Comparison of ENCODE assay signal across 14 cellular contexts in the genomic region with DNA sequence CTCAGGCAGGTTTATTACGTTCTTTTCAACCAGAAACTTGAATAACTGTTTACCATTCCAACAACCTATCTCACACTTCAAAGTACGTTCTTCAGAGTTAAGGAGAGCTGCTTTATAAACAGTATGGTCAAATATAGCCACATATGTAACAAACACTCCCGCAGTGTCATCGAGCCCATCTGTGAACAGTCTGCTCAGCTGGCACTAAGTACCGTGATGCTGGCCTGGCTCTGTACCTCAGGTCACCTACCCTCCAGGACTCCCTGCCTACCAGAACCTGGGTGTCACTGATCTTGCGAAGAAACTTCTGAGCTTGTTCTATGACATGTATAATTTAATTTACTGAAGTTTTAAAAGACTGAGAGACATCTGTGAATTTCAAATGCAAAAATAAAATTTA.
DNase-seq lines count a peak whose midpoint lies in the region; ATAC-seq, FAIRE-seq and TF ChIP-seq lines count a peak whose summit lies in the region.
"Had no signal": no experiment of that assay in that cellular context is flagged by ENCODE, and none has a peak within 500 bp of the region (broad histone marks: within the 10 kb centered on the region; RNA-seq: fewer than 3 reads in every experiment).

No MANE protein-coding gene starts in this region.

- peak; percentile 68 for ATAC-seq in Right ventricle myocardium superior (ENCODE audit: poor library complexity)

- CTCF ChIA-PET in MCF 10A (lab: Yijun Ruan, JAX) = interaction anchor here (1.7 to 7.0 kb wide), 2 partner anchors 172 to 194 kb away, joined by 7 to 155 read pairs; no protein-coding TSS in a partner anchor

- POLR2A ChIA-PET in MCF 10A (lab: Yijun Ruan, JAX) = interaction anchor here (0.7 to 1.0 kb wide), 4 partner anchors 9 to 44 kb away, joined by 3 to 4 read pairs (median 3); no protein-coding TSS in a partner anchor

- H3K27me3 ChIP-seq in left ventricle myocardium inferior (ENCODE audit: low read depth) (no peaks in the 10 kb centered on the region), H7 (ENCODE audit: control insufficient read depth, insufficient read depth, low read length) (no peaks in the 10 kb centered on the region)
- H3K27me3 ChIP-seq: BLaER1 treated with 17β-estradiol and CSF1 and Interleukin-3, amounts not matched to agents 10 nM and 100 nM had no signal

- peak; percentile 13 for FAIRE-seq in urothelium cell line (lab: Jason Lieb, UNC)
- FAIRE-seq: GM12891 had no signal

- H3K27ac Mint-ChIP-seq in glutamatergic neuron (ENCODE audit: unreplicated experiment) (peak overlapping the region; percentile 84), MCF 10A (ENCODE audit: low read depth, unreplicated experiment) (no peak overlapping the region)
- H3K27ac Mint-ChIP-seq: CD4-positive, CD25-positive, alpha-beta regulatory T cell had no signal

- DNase-seq in Right ventricle myocardium superior (no peak), left ventricle myocardium inferior (no peak), NCI-H1694 (lab: John Stamatoyannopoulos, UW) (peak; percentile 18), glutamatergic neuron (no peak), urothelium cell line (ENCODE audit: low spot score) (no peak), MCF 10A (ENCODE audit: unreplicated experiment) (no peak), H7 (no peak)
- DNase-seq: ACHN; CD4-positive, CD25-positive, alpha-beta regulatory T cell; DMS79; GOT3 had no signal

- H3K9me3 ChIP-seq in left ventricle myocardium inferior (replicated peaks) = no peaks in the 10 kb centered on the region
- H3K9me3 ChIP-seq: HAP-1 had no signal

- peaks cover 2% of the 10 kb centered on the region for H3K9me3 Mint-ChIP-seq in glutamatergic neuron (ENCODE audit: unreplicated experiment)
- H3K9me3 Mint-ChIP-seq in MCF 10A (ENCODE audit: unreplicated experiment) = no peaks in the 10 kb centered on the region
- H3K9me3 Mint-ChIP-seq: CD4-positive, CD25-positive, alpha-beta regulatory T cell had no signal

- H3K4me3 ChIP-seq in left ventricle myocardium inferior = no peak overlapping the region
- no peak overlapping the region for H3K4me3 ChIP-seq in H7 (ENCODE audit: insufficient read depth, low read depth, low read length)
- H3K4me3 ChIP-seq: BLaER1 treated with 17β-estradiol and CSF1 and Interleukin-3, amounts not matched to agents 10 nM and 100 nM; HAP-1 had no signal

- intact Hi-C loops in Right ventricle myocardium superior (cut with DNase I) (no loop called here), left ventricle myocardium inferior (cut with micrococcal nuclease) (loop anchor here (10.0 kb wide), 1 partner anchor 72 kb away; the partner anchor contains the start of genes SEPTIN10 and SOWAHC), MCF 10A (cut with micrococcal nuclease) (no loop called here)

- peaks cover 4% of the 10 kb centered on the region for H3K27me3 Mint-ChIP-seq in glutamatergic neuron (ENCODE audit: unreplicated experiment)
- H3K27me3 Mint-ChIP-seq in MCF 10A (ENCODE audit: insufficient read depth, unreplicated experiment) = no peaks in the 10 kb centered on the region

- H3K4me1 Mint-ChIP-seq in glutamatergic neuron (ENCODE audit: low read depth, unreplicated experiment) (peaks cover 9% of the 10 kb centered on the region), MCF 10A (ENCODE audit: insufficient read depth, unreplicated experiment) (no peaks in the 10 kb centered on the region)
- H3K4me1 Mint-ChIP-seq: CD4-positive, CD25-positive, alpha-beta regulatory T cell had no signal

- no TSS peak for BruUV-seq in MCF 10A (replicated peaks; lab: Mats Ljungman, UMichigan)

- TF ChIP-seq CTCF in left ventricle myocardium inferior (IDR thresholded peaks at IDR 0.05; ENCODE audit: borderline replicate concordance) (no peak), glutamatergic neuron (IDR thresholded peaks at IDR 0.05; ENCODE audit: partially characterized antibody, unreplicated experiment) (no peak), MCF 10A (IDR thresholded peaks at IDR 0.05; ENCODE audit: unreplicated experiment) (no peak)

- H3K4me3 Mint-ChIP-seq in glutamatergic neuron (ENCODE audit: unreplicated experiment) (no peak overlapping the region), MCF 10A (ENCODE audit: unreplicated experiment) (no peak overlapping the region)
- H3K4me3 Mint-ChIP-seq: CD4-positive, CD25-positive, alpha-beta regulatory T cell had no signal

- H3K36me3 ChIP-seq in left ventricle myocardium inferior = peaks cover 11% of the 10 kb centered on the region
- peaks cover 5% of the 10 kb centered on the region for H3K36me3 ChIP-seq in H7 (replicated peaks; ENCODE audit: control insufficient read depth, insufficient read depth, low read length)
- H3K36me3 ChIP-seq: BLaER1 treated with 17β-estradiol and CSF1 and Interleukin-3, amounts not matched to agents 10 nM and 100 nM had no signal

- no peak overlapping the region for H3K27ac ChIP-seq in left ventricle myocardium inferior (replicated peaks)
- H3K27ac ChIP-seq: BLaER1 treated with 17β-estradiol and CSF1 and Interleukin-3, amounts not matched to agents 10 nM and 100 nM had no signal

- no peaks in the 10 kb centered on the region for H3K4me1 ChIP-seq in left ventricle myocardium inferior
- H3K4me1 ChIP-seq: HAP-1 had no signal

- H3K36me3 Mint-ChIP-seq in glutamatergic neuron (ENCODE audit: unreplicated experiment) (no peaks in the 10 kb centered on the region), MCF 10A (ENCODE audit: insufficient read depth, unreplicated experiment) (peaks cover 19% of the 10 kb centered on the region)
- H3K36me3 Mint-ChIP-seq: CD4-positive, CD25-positive, alpha-beta regulatory T cell had no signal
